21 cellular contexts compared by ENCODE assay signal in the genomic region with DNA sequence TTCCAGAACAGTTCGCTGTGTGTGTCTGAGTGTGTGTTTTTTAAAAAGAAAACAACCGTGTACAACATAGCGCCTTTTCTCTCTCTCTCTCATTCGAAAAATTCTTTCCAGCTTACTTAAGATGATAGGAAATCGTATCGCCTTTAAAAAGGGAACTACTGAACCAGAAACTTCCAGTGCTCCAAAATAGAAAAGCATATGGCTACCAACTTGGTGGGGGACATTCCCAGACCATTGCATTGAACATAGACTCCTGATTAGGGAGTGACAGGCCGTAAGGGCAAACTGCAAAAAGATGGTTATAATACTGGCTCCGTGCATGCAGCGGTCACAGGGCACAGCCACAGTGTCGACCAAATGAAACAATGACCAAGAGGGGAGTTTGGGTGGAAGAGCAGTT.
"Had no signal": no experiment of that assay in that cellular context is flagged by ENCODE, and none has a peak within 500 bp of the region (broad histone marks: within the 10 kb centered on the region; RNA-seq: fewer than 3 reads in every experiment).

No MANE protein-coding gene starts in this region.

- H3K79me2 ChIP-seq: parathyroid adenoma had no signal

- FAIRE-seq: endometrium, frontal cortex, small intestine had no signal

- DNase-seq: cortex of kidney; effector memory CD8-positive, alpha-beta T cell; erythroblast; hypothalamus; immature natural killer cell; islet precursor cell; left ventricle myocardium superior; lower lobe of right lung; naive thymus-derived CD8-positive, alpha-beta T cell; right lobe of liver; small intestine; stimulated activated CD4-positive, alpha-beta T cell treated with anti-CD3 and anti-CD28 coated beads, Interleukin-15, amount 100 ng/mL, for 24 hours; stimulated activated CD4-positive, alpha-beta T cell treated with anti-CD3 and anti-CD28 coated beads, Interleukin-2, amount 100 ng/mL, for 48 hours; stimulated activated naive B cell treated with anti-CD40 and anti-IgM and Interleukin-4, amounts not matched to agents 10 μg/mL and 1 μg/mL and 100 μg/mL, for 72 hours; stimulated activated naive CD8-positive, alpha-beta T cell treated with anti-CD3 and anti-CD28 coated beads, Interleukin-15, amount 100 ng/mL, for 72 hours; transverse colon had no signal

- H3K9ac ChIP-seq: parathyroid adenoma had no signal

- H3K9me3 ChIP-seq: lower lobe of right lung, right lobe of liver, suprapubic skin, transverse colon, vagina had no signal

- ATAC-seq: effector memory CD8-positive, alpha-beta T cell; left ventricle myocardium superior; lower lobe of right lung; naive thymus-derived CD8-positive, alpha-beta T cell; right lobe of liver; stimulated activated naive B cell treated with anti-CD40 and anti-IgM and Interleukin-4, amounts not matched to agents 10 μg/mL and 1 μg/mL and 100 μg/mL, for 72 hours; stimulated activated naive CD8-positive, alpha-beta T cell treated with anti-CD3 and anti-CD28 coated beads, Interleukin-15, amount 100 ng/mL, for 72 hours had no signal

- H3K4me3 ChIP-seq: lower lobe of right lung, right lobe of liver, suprapubic skin, transverse colon, vagina had no signal

- H3K27ac ChIP-seq: lower lobe of right lung, parathyroid adenoma, right lobe of liver, suprapubic skin, transverse colon, vagina had no signal

- H3K4me1 ChIP-seq: lower lobe of right lung, right lobe of liver, transverse colon, vagina had no signal

- H3K36me3 ChIP-seq: lower lobe of right lung, right lobe of liver, suprapubic skin, transverse colon, vagina had no signal

- H3K27me3 ChIP-seq: suprapubic skin, vagina had no signal

- H2AFZ ChIP-seq: parathyroid adenoma had no signal
